In genomic region chr6:118186676-118187567, GRCh38 we compare ENCODE assay signal across 8 cellular contexts.
DNase-seq lines count a peak whose midpoint lies in the region; ATAC-seq and TF ChIP-seq lines count a peak whose summit lies in the region.

No MANE protein-coding gene starts in this region.

- H3K36me3 ChIP-seq in suprapubic skin (no peaks in the 10 kb centered on the region), MG63 (no peaks in the 10 kb centered on the region)

- WGBS in suprapubic skin, result 33% methylated on average over 1 of the region's 1 CpG

- TF ChIP-seq EP300 in suprapubic skin (IDR thresholded peaks at IDR 0.05), result no peak

- H3K4me3 ChIP-seq in suprapubic skin, result no peak overlapping the region
- H3K4me3 ChIP-seq in MG63, result no peak overlapping the region

- no peaks in the 10 kb centered on the region for H3K9me3 ChIP-seq in suprapubic skin
- no peaks in the 10 kb centered on the region for H3K9me3 ChIP-seq in MG63

- no peaks in the 10 kb centered on the region for H3K36me3 Mint-ChIP-seq in type B pancreatic cell

- no peak overlapping the region for H3K27ac Mint-ChIP-seq in type B pancreatic cell

- H3K27me3 Mint-ChIP-seq in type B pancreatic cell, result no peaks in the 10 kb centered on the region

- H3K27me3 ChIP-seq in suprapubic skin (no peaks in the 10 kb centered on the region), MG63 (no peaks in the 10 kb centered on the region)

- H3K4me1 ChIP-seq in suprapubic skin, result no peaks in the 10 kb centered on the region

- no peak overlapping the region for H3K27ac ChIP-seq in suprapubic skin

- H3K9me3 Mint-ChIP-seq in type B pancreatic cell, result no peaks in the 10 kb centered on the region

- peak; percentile 62 for ATAC-seq in GM18505 (IDR thresholded peaks at IDR 0.05; ENCODE audit: unreplicated experiment)
- ATAC-seq in GM21381 (IDR thresholded peaks at IDR 0.05; ENCODE audit: unreplicated experiment), result peak; percentile 62
- peak; percentile 42 for ATAC-seq in HG03457 (IDR thresholded peaks at IDR 0.05; ENCODE audit: unreplicated experiment)

- H3K4me1 Mint-ChIP-seq in type B pancreatic cell (ENCODE audit: unreplicated experiment), result peaks cover 14% of the 10 kb centered on the region

- DNase-seq in kidney tubule cell (ENCODE audit: low spot score), result peak; percentile 6
- no peak for DNase-seq in suprapubic skin (ENCODE audit: low spot score in 2 of 2)
- DNase-seq in SHP77 (lab: John Stamatoyannopoulos, UW), result no peak
- DNase-seq in MG63, result no peak
- DNase-seq in type B pancreatic cell (ENCODE audit: extremely low spot score, unreplicated experiment), result no peak

- no peak for TF ChIP-seq POLR2A in GM18505 (IDR thresholded peaks at IDR 0.05; ENCODE audit: borderline replicate concordance, extremely low read depth, insufficient read depth, insufficient read length)
- TF ChIP-seq POLR2A in suprapubic skin (IDR thresholded peaks at IDR 0.05), result no peak

- H3K4me3 Mint-ChIP-seq in type B pancreatic cell, result no peak overlapping the region

- TF ChIP-seq CTCF in suprapubic skin (IDR thresholded peaks at IDR 0.05), result no peak
- no peak for TF ChIP-seq CTCF in type B pancreatic cell (conservative IDR thresholded peaks at IDR 0.05)
